ENCODE assay signal across 11 cellular contexts in the genomic region with DNA sequence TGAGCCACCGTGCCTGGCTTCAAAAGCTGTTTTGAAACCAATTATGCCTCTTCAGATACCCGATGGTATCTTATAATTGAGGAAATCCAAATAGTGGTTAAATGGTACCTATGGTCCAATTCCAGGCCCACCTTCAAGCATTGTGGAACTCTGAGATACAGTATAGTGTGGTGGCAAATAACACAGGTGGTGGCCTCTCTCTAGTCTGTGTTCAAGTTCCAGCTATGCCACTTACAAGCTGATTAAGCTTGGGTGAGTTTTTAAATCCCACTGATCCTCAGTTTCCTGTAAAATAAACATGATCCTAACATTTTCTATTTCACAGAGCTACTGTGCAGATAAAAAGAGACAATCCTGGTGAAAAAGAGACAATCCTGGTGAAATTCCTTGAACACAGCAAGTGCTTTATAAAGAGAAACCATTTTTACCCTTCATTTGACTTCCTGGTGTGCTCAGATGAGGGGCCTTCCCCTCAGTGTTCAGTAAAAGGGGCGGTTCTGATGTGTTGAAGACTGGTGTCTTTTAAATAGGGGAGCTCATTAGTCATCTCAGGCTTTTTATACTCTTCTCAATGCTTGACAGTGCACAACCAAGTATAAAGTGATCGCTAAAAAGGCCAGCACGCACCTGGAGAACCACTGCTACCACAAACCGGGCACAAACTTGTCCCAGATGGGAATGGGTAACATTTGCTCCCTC. TPM values are rescaled to one million over a fixed set of nuclear protein-coding genes. Genes with fewer than 3 reads are reported as not detected.
DNase-seq lines count a peak whose midpoint lies in the region; ATAC-seq and TF ChIP-seq lines count a peak whose summit lies in the region.
"Had no signal": no experiment of that assay in that cellular context is flagged by ENCODE, and none has a peak within 500 bp of the region (broad histone marks: within the 10 kb centered on the region; RNA-seq: fewer than 3 reads in every experiment).

No MANE protein-coding gene starts in this region.

- H3K4me3 Mint-ChIP-seq in activated naive CD4-positive, alpha-beta T cell treated with anti-CD3 and anti-CD28 coated beads for 36 hours: peak overlapping the region; percentile 46
- H3K4me3 Mint-ChIP-seq: type B pancreatic cell had no signal

- no peaks in the 10 kb centered on the region for H3K36me3 Mint-ChIP-seq in activated naive CD4-positive, alpha-beta T cell treated with anti-CD3 and anti-CD28 coated beads for 36 hours (ENCODE audit: low read depth)
- H3K36me3 Mint-ChIP-seq: type B pancreatic cell had no signal

- no peaks in the 10 kb centered on the region for H3K9me3 Mint-ChIP-seq in activated naive CD4-positive, alpha-beta T cell treated with anti-CD3 and anti-CD28 coated beads for 36 hours
- H3K9me3 Mint-ChIP-seq: type B pancreatic cell had no signal

- CTCF ChIA-PET in activated naive CD4-positive, alpha-beta T cell treated with anti-CD3 and anti-CD28 coated beads for 36 hours (lab: Charles Lee): interaction anchor here (0.6 to 1.7 kb wide), 6 partner anchors 9 to 54 kb away, joined by 3 to 4 read pairs (median 4); no protein-coding TSS in a partner anchor

- H3K27me3 Mint-ChIP-seq in activated naive CD4-positive, alpha-beta T cell treated with anti-CD3 and anti-CD28 coated beads for 36 hours (ENCODE audit: low read depth): no peaks in the 10 kb centered on the region
- H3K27me3 Mint-ChIP-seq: type B pancreatic cell had no signal

- no peak for TF ChIP-seq CTCF in GM13977 (IDR thresholded peaks at IDR 0.05; ENCODE audit: extremely low read depth, insufficient read depth, missing control alignments)

- ATAC-seq in GM19395 (IDR thresholded peaks at IDR 0.05; ENCODE audit: unreplicated experiment) (peak; percentile 97), HG03064 (IDR thresholded peaks at IDR 0.05; ENCODE audit: low read depth, unreplicated experiment) (peak; percentile 89)

- H3K4me1 Mint-ChIP-seq in activated naive CD4-positive, alpha-beta T cell treated with anti-CD3 and anti-CD28 coated beads for 36 hours (ENCODE audit: low read depth): peaks cover 69% of the 10 kb centered on the region

- intact Hi-C loops in activated naive CD4-positive, alpha-beta T cell treated with anti-CD3 and anti-CD28 coated beads for 36 hours (cut with micrococcal nuclease): loop anchor here (1.0 to 2.0 kb wide), 4 partner anchors 9 to 32 kb away; no protein-coding TSS in a partner anchor

- in situ Hi-C loops in GM13977 (cut with MboI; ENCODE audit: low pct_unique_long_range_greater_than_20kb, low sequenced_read_pairs, unreplicated experiment): no loop called here

- DNase-seq in GM13977 (ENCODE audit: low spot score) (peak; percentile 49), foreskin melanocyte (no peak), amniotic stem cell (lab: John Stamatoyannopoulos, UW) (no peak), AML-193 (lab: John Stamatoyannopoulos, UW) (no peak), OCI-M1 (lab: John Stamatoyannopoulos, UW) (no peak)
- peak; percentile 54 for DNase-seq in activated naive CD4-positive, alpha-beta T cell treated with anti-CD3 and anti-CD28 coated beads for 36 hours
- DNase-seq: DMS79 treated with DMSO at 0.1 percent for 48 hours, NCI-H774 had no signal

- peak overlapping the region; percentile 91 for H3K27ac Mint-ChIP-seq in activated naive CD4-positive, alpha-beta T cell treated with anti-CD3 and anti-CD28 coated beads for 36 hours
- H3K27ac Mint-ChIP-seq: type B pancreatic cell had no signal

RNA-seq across cellular contexts. Expression of a gene that starts 30.8 kb away (rescaled TPM):
- total RNA-seq in activated naive CD4-positive, alpha-beta T cell treated with anti-CD3 and anti-CD28 coated beads for 36 hours: 100 to 1,000 TPM; 121 to 122 TPM

Comparison
In these comparisons a context has a peak if more than half of its experiments do, and no peak if none do; other contexts are left out.
1. DNase-seq: peak in GM13977 (single experiment) and activated naive CD4-positive, alpha-beta T cell treated with anti-CD3 and anti-CD28 coated beads for 36 hours (single experiment); none in foreskin melanocyte (single experiment), amniotic stem cell (single experiment), AML-193 (0 of 2) and OCI-M1 (single experiment).